ENCODE assay signal across 8 cellular contexts in genomic region chr13:93280688-93281087, GRCh38.
"Had no signal": no experiment of that assay in that cellular context is flagged by ENCODE, and none has a peak within 500 bp of the region (broad histone marks: within the 10 kb centered on the region; RNA-seq: fewer than 3 reads in every experiment).

No MANE protein-coding gene starts in this region.

- H3K27ac ChIP-seq: HL-60, KMS-11 had no signal

- DNase-seq: GOT3, H9, HCEC 1CT, IMR-90, Karpas-422 had no signal

- H3K4me3 Mint-ChIP-seq: H9 had no signal

- FAIRE-seq: H54 had no signal

- H3K9ac ChIP-seq: KMS-11 had no signal

- H3K4me2 ChIP-seq: KMS-11 had no signal
